ENCODE assay signal across 14 cellular contexts in the genomic region with DNA sequence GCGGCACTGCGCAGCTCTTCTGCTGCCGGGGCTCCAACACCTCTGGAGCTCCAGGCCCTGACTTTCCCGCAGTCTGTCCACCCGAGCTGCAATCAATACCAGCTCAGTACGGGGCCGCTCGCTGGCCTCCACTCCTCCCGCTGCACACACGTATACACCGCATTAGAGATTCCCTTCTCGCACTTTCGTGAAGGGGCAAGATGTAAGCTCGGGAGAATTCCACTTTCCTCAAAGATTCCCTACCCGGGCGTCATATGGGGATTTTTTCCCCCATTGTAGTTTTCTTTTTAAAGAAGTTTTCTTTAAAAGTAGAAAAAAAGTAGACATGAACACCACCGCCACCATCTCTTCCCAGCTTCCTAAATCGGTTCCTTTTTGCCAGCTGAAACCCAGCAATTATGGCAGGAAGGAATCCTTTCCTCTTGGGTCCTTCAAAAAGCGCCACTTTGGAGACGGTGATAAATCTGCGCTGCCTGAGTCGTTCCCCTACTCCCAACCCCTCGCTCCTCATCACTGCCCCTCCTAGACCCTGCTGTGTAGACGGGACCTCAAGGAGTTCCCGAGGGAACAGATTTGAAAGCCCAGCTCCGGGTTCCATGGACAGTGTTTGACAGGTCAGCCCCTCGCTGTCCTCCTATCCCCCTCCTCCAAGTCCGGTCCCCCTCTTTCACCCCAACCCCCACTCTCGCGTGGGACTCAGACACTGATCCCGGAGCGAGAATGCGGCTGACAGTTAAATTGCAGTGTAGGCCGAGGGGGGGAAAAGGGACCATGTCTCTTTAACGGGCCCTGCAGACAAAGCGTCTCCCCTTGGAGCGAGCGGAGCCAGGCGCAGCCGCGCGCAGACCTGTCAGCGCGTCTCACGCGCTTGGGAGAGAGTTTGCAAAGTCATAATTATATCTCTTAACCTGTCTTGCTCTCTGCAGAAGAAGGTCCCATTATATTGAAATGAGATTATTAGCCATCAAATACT. TPM values are rescaled to one million over a fixed set of nuclear protein-coding genes. Genes with fewer than 3 reads are reported as not detected.
DNase-seq lines count a peak whose midpoint lies in the region; TF ChIP-seq lines count a peak whose summit lies in the region.
"Had no signal": no experiment of that assay in that cellular context is flagged by ENCODE, and none has a peak within 500 bp of the region (broad histone marks: within the 10 kb centered on the region; RNA-seq: fewer than 3 reads in every experiment).

No MANE protein-coding gene starts in this region.

- H3K27ac Mint-ChIP-seq in IgD-negative memory B cell (peak overlapping the region; percentile 24 to 54 (median 49)), endothelial cell (ENCODE audit: unreplicated experiment) (no peak overlapping the region), osteocyte (ENCODE audit: unreplicated experiment) (no peak overlapping the region)
- H3K27ac Mint-ChIP-seq in activated CD4-positive, alpha-beta memory T cell treated with anti-CD3 and anti-CD28 coated beads for 36 hours = no peak overlapping the region

- H3K4me1 Mint-ChIP-seq in IgD-negative memory B cell (peaks cover 20 to 30% (median 26%) of the 10 kb centered on the region in 3 donors), endothelial cell (ENCODE audit: unreplicated experiment) (peaks cover 45% of the 10 kb centered on the region), osteocyte (ENCODE audit: unreplicated experiment) (peaks cover 49% of the 10 kb centered on the region)
- H3K4me1 Mint-ChIP-seq in activated CD4-positive, alpha-beta memory T cell treated with anti-CD3 and anti-CD28 coated beads for 36 hours (ENCODE audit: low read depth) = peaks cover 35% of the 10 kb centered on the region

- intact Hi-C loops in activated CD4-positive, alpha-beta memory T cell treated with anti-CD3 and anti-CD28 coated beads for 36 hours (cut with micrococcal nuclease) = no loop called here

- peak overlapping the region; percentile 56 to 81 (median 72) for H3K4me3 Mint-ChIP-seq in IgD-negative memory B cell
- peak overlapping the region; percentile 31 for H3K4me3 Mint-ChIP-seq in endothelial cell (ENCODE audit: unreplicated experiment)
- peak overlapping the region; percentile 32 for H3K4me3 Mint-ChIP-seq in osteocyte (ENCODE audit: unreplicated experiment)
- H3K4me3 Mint-ChIP-seq in activated CD4-positive, alpha-beta memory T cell treated with anti-CD3 and anti-CD28 coated beads for 36 hours = no peak overlapping the region

- POLR2A ChIA-PET in activated CD4-positive, alpha-beta memory T cell treated with anti-CD3 and anti-CD28 coated beads for 36 hours (lab: Charles Lee) = no interaction called here

- DNase-seq in NCI-H1105 (lab: John Stamatoyannopoulos, UW) (peak; percentile 16), NCI-H1105 treated with DMSO at 0.1 percent for 48 hours (lab: John Stamatoyannopoulos, UW) (no peak), endothelial cell (ENCODE audit: low spot score) (peak; percentile 33), osteocyte (ENCODE audit: extremely low spot score, unreplicated experiment) (peak; percentile 71), RKO (ENCODE audit: low spot score) (no peak), hepatic stellate cell (ENCODE audit: low spot score) (no peak)
- DNase-seq in activated CD4-positive, alpha-beta memory T cell treated with anti-CD3 and anti-CD28 coated beads for 36 hours = no peak
- DNase-seq: 8988T; NCI-H2081; stimulated activated CD4-positive, alpha-beta T cell treated with anti-CD3 and anti-CD28 coated beads, Interleukin-4, amount 100 ng/mL, for 24 hours had no signal

- H3K27me3 Mint-ChIP-seq in IgD-negative memory B cell (peaks cover 61% of the 10 kb centered on the region), endothelial cell (ENCODE audit: unreplicated experiment) (peaks cover 46% of the 10 kb centered on the region), osteocyte (ENCODE audit: unreplicated experiment) (peaks cover 81% of the 10 kb centered on the region)
- peaks cover 75% of the 10 kb centered on the region for H3K27me3 Mint-ChIP-seq in activated CD4-positive, alpha-beta memory T cell treated with anti-CD3 and anti-CD28 coated beads for 36 hours

- CTCF ChIA-PET in activated CD4-positive, alpha-beta memory T cell treated with anti-CD3 and anti-CD28 coated beads for 36 hours (lab: Charles Lee) = interaction anchor here (0.9 to 1.6 kb wide), 7 partner anchors 14 to 309 kb away, joined by 3 to 4 read pairs (median 3); no protein-coding TSS in a partner anchor

- TF ChIP-seq CTCF in endothelial cell (IDR thresholded peaks at IDR 0.05; ENCODE audit: unreplicated experiment) (no peak), osteocyte (IDR thresholded peaks at IDR 0.05) (no peak)

- H3K9me3 Mint-ChIP-seq in IgD-negative memory B cell (peaks cover 0 to 1% (median 0%) of the 10 kb centered on the region in 3 donors), endothelial cell (ENCODE audit: unreplicated experiment) (no peaks in the 10 kb centered on the region), osteocyte (ENCODE audit: unreplicated experiment) (no peaks in the 10 kb centered on the region)
- no peaks in the 10 kb centered on the region for H3K9me3 Mint-ChIP-seq in activated CD4-positive, alpha-beta memory T cell treated with anti-CD3 and anti-CD28 coated beads for 36 hours

- H3K36me3 Mint-ChIP-seq in IgD-negative memory B cell = peaks cover 4% of the 10 kb centered on the region
- H3K36me3 Mint-ChIP-seq in endothelial cell (ENCODE audit: low read depth, unreplicated experiment) = no peaks in the 10 kb centered on the region
- no peaks in the 10 kb centered on the region for H3K36me3 Mint-ChIP-seq in osteocyte (ENCODE audit: unreplicated experiment)
- no peaks in the 10 kb centered on the region for H3K36me3 Mint-ChIP-seq in activated CD4-positive, alpha-beta memory T cell treated with anti-CD3 and anti-CD28 coated beads for 36 hours

RNA-seq across cellular contexts. Expression of gene NCR2, which starts 39.5 kb away (rescaled TPM):
- not detected for polyA plus RNA-seq in IgD-negative memory B cell
- total RNA-seq in endothelial cell (ENCODE audit: unreplicated experiment) (not detected), osteocyte (not detected in 2 replicates)
- total RNA-seq in activated CD4-positive, alpha-beta memory T cell treated with anti-CD3 and anti-CD28 coated beads for 36 hours = not detected
- total RNA-seq: frontal cortex, HT1080, tibial nerve had no signal

Comparison
In these comparisons a context has a peak if more than half of its experiments do, and no peak if none do; other contexts are left out.
1. DNase-seq: peak in NCI-H1105 (single experiment), endothelial cell (single experiment) and osteocyte (single experiment); none in NCI-H1105 treated with DMSO at 0.1 percent for 48 hours (single experiment), activated CD4-positive, alpha-beta memory T cell treated with anti-CD3 and anti-CD28 coated beads for 36 hours (single experiment), RKO (single experiment) and hepatic stellate cell (single experiment).
2. H3K27ac Mint-ChIP-seq: peak in IgD-negative memory B cell (3 of 3); none in endothelial cell (single experiment), osteocyte (single experiment) and activated CD4-positive, alpha-beta memory T cell treated with anti-CD3 and anti-CD28 coated beads for 36 hours (single experiment).